Comparison of ENCODE assay signal across 13 cellular contexts in genomic region chr1:230858236-230858820, GRCh38. TPM values are rescaled to one million over a fixed set of nuclear protein-coding genes. Genes with fewer than 3 reads are reported as not detected.
DNase-seq lines count a peak whose midpoint lies in the region; ATAC-seq and TF ChIP-seq lines count a peak whose summit lies in the region.
"Had no signal": no experiment of that assay in that cellular context is flagged by ENCODE, and none has a peak within 500 bp of the region (broad histone marks: within the 10 kb centered on the region; RNA-seq: fewer than 3 reads in every experiment).

No MANE protein-coding gene starts in this region.

- H3K4me1 Mint-ChIP-seq in nephron: peaks cover 95% of the 10 kb centered on the region
- H3K4me1 Mint-ChIP-seq in activated naive CD4-positive, alpha-beta T cell treated with anti-CD3 and anti-CD28 coated beads, Interleukin-2, amount 10 ng/mL, durations not matched to agents 7 days and 5 days: peaks cover 4% of the 10 kb centered on the region

- H3K36me3 ChIP-seq in SJCRH30: peaks cover 13% of the 10 kb centered on the region
- H3K36me3 ChIP-seq in thoracic aorta: peaks cover 18% of the 10 kb centered on the region

- no peak overlapping the region for H3K4me3 ChIP-seq in SJCRH30
- peak overlapping the region in 20 of 59 donors; percentile 1 to 49 (median 14) for H3K4me3 ChIP-seq in dorsolateral prefrontal cortex
- H3K4me3 ChIP-seq in thoracic aorta: peak overlapping the region; percentile 12

- TF ChIP-seq CTCF in dorsolateral prefrontal cortex (IDR thresholded peaks at IDR 0.05 in 54 of 56, conservative IDR thresholded peaks at IDR 0.05 in 2 of 56; ENCODE audit: low read depth in 1 of 56, partially characterized antibody in 56 of 56) (no peak), nephron (IDR thresholded peaks at IDR 0.05; ENCODE audit: unreplicated experiment in 3 of 3) (no peak), thoracic aorta (IDR thresholded peaks at IDR 0.05) (no peak)

- peaks cover 58% of the 10 kb centered on the region for H3K36me3 Mint-ChIP-seq in nephron (ENCODE audit: low read depth)
- no peaks in the 10 kb centered on the region for H3K36me3 Mint-ChIP-seq in activated naive CD4-positive, alpha-beta T cell treated with anti-CD3 and anti-CD28 coated beads, Interleukin-2, amount 10 ng/mL, durations not matched to agents 7 days and 5 days

- H3K9me3 Mint-ChIP-seq in nephron: no peaks in the 10 kb centered on the region
- H3K9me3 Mint-ChIP-seq in activated naive CD4-positive, alpha-beta T cell treated with anti-CD3 and anti-CD28 coated beads, Interleukin-2, amount 10 ng/mL, durations not matched to agents 7 days and 5 days: no peaks in the 10 kb centered on the region

- H3K4me1 ChIP-seq in SJCRH30 (peaks cover 4% of the 10 kb centered on the region; the same call in 1 of the 2 replicates), thoracic aorta (ENCODE audit: control insufficient read depth in 1 of 2, low read depth in 2 of 2) (peaks cover 72 to 98% of the 10 kb centered on the region in 2 donors)

- H3K4me3 Mint-ChIP-seq in nephron: peak overlapping the region in 1 of 3 experiments; percentile 13
- H3K4me3 Mint-ChIP-seq in activated naive CD4-positive, alpha-beta T cell treated with anti-CD3 and anti-CD28 coated beads, Interleukin-2, amount 10 ng/mL, durations not matched to agents 7 days and 5 days: no peak overlapping the region

- CTCF ChIA-PET in activated naive CD4-positive, alpha-beta T cell treated with anti-CD3 and anti-CD28 coated beads, Interleukin-2, amount 10 ng/mL, durations not matched to agents 7 days and 5 days (lab: Charles Lee): no interaction called here

- ATAC-seq in thoracic aorta (ENCODE audit: insufficient number of reproducible peaks, low FRiP score, low read depth) (no peak), GM18519 (IDR thresholded peaks at IDR 0.05; ENCODE audit: low FRiP score, unreplicated experiment) (no peak), HG02588 (IDR thresholded peaks at IDR 0.05; ENCODE audit: unreplicated experiment) (no peak)

- H3K27ac Mint-ChIP-seq in nephron: peak overlapping the region; percentile 73 to 83 (median 81)
- H3K27ac Mint-ChIP-seq in activated naive CD4-positive, alpha-beta T cell treated with anti-CD3 and anti-CD28 coated beads, Interleukin-2, amount 10 ng/mL, durations not matched to agents 7 days and 5 days: no peak overlapping the region

- no peaks in the 10 kb centered on the region for H3K27me3 Mint-ChIP-seq in nephron (ENCODE audit: low read depth)
- H3K27me3 Mint-ChIP-seq in activated naive CD4-positive, alpha-beta T cell treated with anti-CD3 and anti-CD28 coated beads, Interleukin-2, amount 10 ng/mL, durations not matched to agents 7 days and 5 days: no peaks in the 10 kb centered on the region

- peak overlapping the region; percentile 43 for H3K27ac ChIP-seq in SJCRH30
- peak overlapping the region; percentile 62 to 97 (median 93) for H3K27ac ChIP-seq in dorsolateral prefrontal cortex
- peak overlapping the region; percentile 82 to 88 for H3K27ac ChIP-seq in thoracic aorta

- intact Hi-C loops in dorsolateral prefrontal cortex (cut with DNase I): loop anchor here in 1 of 2 donors (5.0 kb wide), 1 partner anchor 36 kb away; no protein-coding TSS in a partner anchor

- H3K27me3 ChIP-seq in SJCRH30 (no peaks in the 10 kb centered on the region), dorsolateral prefrontal cortex (no peaks in the 10 kb centered on the region), thoracic aorta (replicated peaks; ENCODE audit: insufficient read depth) (no peaks in the 10 kb centered on the region)

- H3K9me3 ChIP-seq in SJCRH30 (replicated peaks) (no peaks in the 10 kb centered on the region), thoracic aorta (no peaks in the 10 kb centered on the region)

- no peak for DNase-seq in SJCRH30
- DNase-seq in dorsolateral prefrontal cortex: no peak
- no peak for DNase-seq in thoracic aorta (ENCODE audit: low spot score)
- no peak for DNase-seq in activated naive CD4-positive, alpha-beta T cell treated with anti-CD3 and anti-CD28 coated beads, Interleukin-2, amount 10 ng/mL, durations not matched to agents 7 days and 5 days
- DNase-seq: activated effector memory CD4-positive, alpha-beta T cell treated with anti-CD3 and anti-CD28 coated beads, Interleukin-2, amount 50 U/mL, for 16 hours; AML-193; GF-D8; NCI-H1105 treated with DMSO at 0.1 percent for 48 hours; NCI-H2171; T-helper 1 cell had no signal

RNA-seq across cellular contexts. Expression of gene C1orf198, which starts 10.0 kb away (rescaled TPM):
- total RNA-seq in SJCRH30 (2014; rRNA removed; shearing (Covaris generic)): 50.6 and 53.9 TPM in 2 replicates
- total RNA-seq in dorsolateral prefrontal cortex (100 to 1,000 TPM in 36 of 120 experiments, 10 to 100 TPM in 84; 43.1 to 244 (median 83.2) TPM), thoracic aorta (100 to 1,000 TPM; 166 to 273 TPM)

Comparison
In these comparisons a context has a peak if more than half of its experiments do, and no peak if none do; other contexts are left out.
1. H3K27ac ChIP-seq: peak in every context shown above with its lines; median percentile 93 in dorsolateral prefrontal cortex; 85 in thoracic aorta; 43 in SJCRH30.